ENCODE assay signal across 12 cellular contexts in genomic region chr16:69724414-69724873, GRCh38. TPM values are rescaled to one million over a fixed set of nuclear protein-coding genes. Genes with fewer than 3 reads are reported as not detected.
DNase-seq lines count a peak whose midpoint lies in the region; ATAC-seq and TF ChIP-seq lines count a peak whose summit lies in the region.
"Had no signal": no experiment of that assay in that cellular context is flagged by ENCODE, and none has a peak within 500 bp of the region (broad histone marks: within the 10 kb centered on the region; RNA-seq: fewer than 3 reads in every experiment).

No MANE protein-coding gene starts in this region.

- H3K4me1 Mint-ChIP-seq in activated CD4-positive, alpha-beta T cell treated with anti-CD3 and anti-CD28 coated beads, Interleukin-2, amount 10 ng/mL, durations not matched to agents 7 days and 5 days = peaks cover 57% of the 10 kb centered on the region

- WGBS in spleen, 5 donors = 86 to 97% (median 92%) methylated on average over 2 of the region's 2 CpGs

- POLR2A ChIA-PET in activated CD4-positive, alpha-beta T cell treated with anti-CD3 and anti-CD28 coated beads, Interleukin-2, amount 10 ng/mL, durations not matched to agents 7 days and 5 days (lab: Charles Lee) = no interaction called here
- POLR2A ChIA-PET in RWPE1 (lab: Yijun Ruan, JAX; ENCODE audit: low non-redundant PET) = interaction anchor here (0.6 to 0.7 kb wide), 2 partner anchors 8 to 18 kb away, joined by 3 read pairs; no protein-coding TSS in a partner anchor

- peak overlapping the region; percentile 74 for H3K27ac Mint-ChIP-seq in activated CD4-positive, alpha-beta T cell treated with anti-CD3 and anti-CD28 coated beads, Interleukin-2, amount 10 ng/mL, durations not matched to agents 7 days and 5 days

- CTCF ChIA-PET in activated CD4-positive, alpha-beta T cell treated with anti-CD3 and anti-CD28 coated beads, Interleukin-2, amount 10 ng/mL, durations not matched to agents 7 days and 5 days (lab: Charles Lee) = interaction anchor here (0.5 to 7.9 kb wide), 5 partner anchors 11 to 635 kb away, joined by 3 to 50 read pairs (median 3); partner anchors contain the start of gene NOB1
- CTCF ChIA-PET in RWPE1 (lab: Yijun Ruan, JAX) = interaction anchor here (0.6 to 1.4 kb wide), 2 partner anchors 30 to 33 kb away, joined by 4 to 7 read pairs; partner anchors contain the start of gene NOB1

- no peaks in the 10 kb centered on the region for H3K36me3 Mint-ChIP-seq in activated CD4-positive, alpha-beta T cell treated with anti-CD3 and anti-CD28 coated beads, Interleukin-2, amount 10 ng/mL, durations not matched to agents 7 days and 5 days (ENCODE audit: low read depth)

- TF ChIP-seq POLR2A in spleen (IDR thresholded peaks at IDR 0.05) = no peak

- H3K4me3 Mint-ChIP-seq in activated CD4-positive, alpha-beta T cell treated with anti-CD3 and anti-CD28 coated beads, Interleukin-2, amount 10 ng/mL, durations not matched to agents 7 days and 5 days = no peak overlapping the region

- peak overlapping the region; percentile 69 to 76 for H3K4me3 ChIP-seq in foreskin fibroblast (ENCODE audit: low read depth in 1 of 2, low read length in 2 of 2)
- H3K4me3 ChIP-seq in spleen = no peak overlapping the region
- H3K4me3 ChIP-seq: uterus had no signal

- H3K27ac ChIP-seq in RWPE1 (peak overlapping the region; percentile 98), spleen (peak overlapping the region in 3 of 8 donors; percentile 81 to 89 (median 86))

- H3K27me3 Mint-ChIP-seq in activated CD4-positive, alpha-beta T cell treated with anti-CD3 and anti-CD28 coated beads, Interleukin-2, amount 10 ng/mL, durations not matched to agents 7 days and 5 days = no peaks in the 10 kb centered on the region

- no peak for ATAC-seq in GM21825 (IDR thresholded peaks at IDR 0.05; ENCODE audit: unreplicated experiment)
- ATAC-seq in GM21786 (IDR thresholded peaks at IDR 0.05; ENCODE audit: unreplicated experiment) = no peak

- H3K9me3 ChIP-seq in spleen = no peaks in the 10 kb centered on the region
- H3K9me3 ChIP-seq: uterus had no signal

- H3K4me1 ChIP-seq in spleen = peaks cover 9 to 43% (median 30%) of the 10 kb centered on the region in 6 donors

- no peak for DNase-seq in activated CD4-positive, alpha-beta T cell treated with anti-CD3 and anti-CD28 coated beads, Interleukin-2, amount 10 ng/mL, durations not matched to agents 7 days and 5 days
- DNase-seq in activated CD4-positive, alpha-beta T cell treated with anti-CD3 and anti-CD28 coated beads for 1 hour = no peak
- no peak for DNase-seq in RWPE1 (ENCODE audit: low spot score)
- no peak for DNase-seq in foreskin fibroblast
- peak; percentile 13 for DNase-seq in spleen
- DNase-seq in GM20000 (ENCODE audit: low spot score) = no peak
- DNase-seq: activated CD4-positive, alpha-beta T cell treated with anti-CD3 and anti-CD28 coated beads for 48 hours; amniotic stem cell; SHP77 treated with DMSO at 0.1 percent for 48 hours; uterus had no signal

- intact Hi-C loops in spleen (cut with DNase I; ENCODE audit: low total_unique reads) = no loop called here

- no peaks in the 10 kb centered on the region for H3K36me3 ChIP-seq in spleen
- H3K36me3 ChIP-seq: uterus had no signal

- no peaks in the 10 kb centered on the region for H3K9me3 Mint-ChIP-seq in activated CD4-positive, alpha-beta T cell treated with anti-CD3 and anti-CD28 coated beads, Interleukin-2, amount 10 ng/mL, durations not matched to agents 7 days and 5 days

- no peaks in the 10 kb centered on the region for H3K27me3 ChIP-seq in spleen (replicated peaks in 1 of 7)
- H3K27me3 ChIP-seq: uterus had no signal

- TF ChIP-seq CTCF in RWPE1 (conservative IDR thresholded peaks at IDR 0.05; ENCODE audit: low read depth) = no peak
- no peak for TF ChIP-seq CTCF in foreskin fibroblast (IDR thresholded peaks at IDR 0.05; ENCODE audit: low read depth, low read length)
- TF ChIP-seq CTCF in spleen (IDR thresholded peaks at IDR 0.05 in 8 of 11, conservative IDR thresholded peaks at IDR 0.05 in 3 of 11) = no peak
- no peak for TF ChIP-seq CTCF in GM20000 (IDR thresholded peaks at IDR 0.05; ENCODE audit: extremely low read depth, missing control alignments)

RNA-seq across cellular contexts. Expression of gene NQO1, which starts 1.9 kb away (rescaled TPM):
- total RNA-seq in activated CD4-positive, alpha-beta T cell treated with anti-CD3 and anti-CD28 coated beads, Interleukin-2, amount 10 ng/mL, durations not matched to agents 7 days and 5 days = 10 to 100 TPM; 20.4 to 22.4 TPM
- total RNA-seq in spleen = 10 to 100 TPM in 6 of 7 donors, 1 to 10 TPM in 1; 9.2 to 70.6 (median 24.0) TPM
- polyA plus RNA-seq in spleen = 10 to 100 TPM; 13.0 to 25.6 (median 13.4) TPM

RNA-seq across cellular contexts. Expression of gene NOB1, which starts 30.3 kb away (rescaled TPM):
- 10 to 100 TPM; 60.5 to 62.5 TPM for total RNA-seq in activated CD4-positive, alpha-beta T cell treated with anti-CD3 and anti-CD28 coated beads, Interleukin-2, amount 10 ng/mL, durations not matched to agents 7 days and 5 days
- total RNA-seq in spleen = 10 to 100 TPM; 39.1 to 44.7 (median 39.7) TPM
- polyA plus RNA-seq in spleen = 10 to 100 TPM; 35.1 to 48.8 (median 46.1) TPM

RNA-seq across cellular contexts. Expression of gene WWP2, which starts 37.7 kb away (rescaled TPM):
- total RNA-seq in activated CD4-positive, alpha-beta T cell treated with anti-CD3 and anti-CD28 coated beads, Interleukin-2, amount 10 ng/mL, durations not matched to agents 7 days and 5 days = 10 to 100 TPM; 68.8 to 76.3 TPM
- 100 to 1,000 TPM in 1 of 7 donors, 10 to 100 TPM in 6; 57.4 to 109 (median 74.6) TPM for total RNA-seq in spleen
- polyA plus RNA-seq in spleen = 10 to 100 TPM; 13.7 to 33.9 (median 18.9) TPM

Comparison
In these comparisons a context has a peak if more than half of its experiments do, and no peak if none do; other contexts are left out.
1. H3K4me3 ChIP-seq: peak in foreskin fibroblast (2 of 2); none in spleen (0 of 8).